ENCODE assay signal across 7 cellular contexts in genomic region chr12:85424581-85425348, GRCh38.
DNase-seq lines count a peak whose midpoint lies in the region; ATAC-seq and TF ChIP-seq lines count a peak whose summit lies in the region.

No MANE protein-coding gene starts in this region.

- no peak overlapping the region for H3K4me3 Mint-ChIP-seq in activated naive CD8-positive, alpha-beta T cell treated with anti-CD3 and anti-CD28 coated beads for 36 hours
- no peak overlapping the region for H3K4me3 Mint-ChIP-seq in nephron
- no peak overlapping the region for H3K4me3 Mint-ChIP-seq in activated T-helper 1 cell treated with anti-CD3 and anti-CD28 coated beads, Interleukin-12 subunit alpha, Interleukin-12 subunit beta, Interleukin-2, Interleukin-4 antibody, amounts not matched to agents 30 ng/mL and 10 ng/mL and 1 ng/mL, durations not matched to agents 14 hours and 24 hours and 36 hours

- ATAC-seq in GM21576 (IDR thresholded peaks at IDR 0.05; ENCODE audit: unreplicated experiment): peak; percentile 92

- peak; percentile 5 for DNase-seq in activated naive CD8-positive, alpha-beta T cell treated with anti-CD3 and anti-CD28 coated beads for 36 hours
- no peak for DNase-seq in DMS 273 (lab: John Stamatoyannopoulos, UW; ENCODE audit: unreplicated experiment)
- DNase-seq in activated T-helper 1 cell treated with anti-CD3 and anti-CD28 coated beads, Interleukin-12 subunit alpha, Interleukin-12 subunit beta, Interleukin-2, Interleukin-4 antibody, amounts not matched to agents 30 ng/mL and 10 ng/mL and 1 ng/mL, durations not matched to agents 14 hours and 24 hours and 36 hours (ENCODE audit: low spot score): no peak

- TF ChIP-seq EP300 in Ishikawa (IDR thresholded peaks at IDR 0.05; ENCODE audit: borderline replicate concordance): no peak

- TF ChIP-seq RAD21 in Ishikawa (IDR thresholded peaks at IDR 0.05; ENCODE audit: low read depth): peak; percentile 22

- no peak overlapping the region for H3K27ac Mint-ChIP-seq in activated naive CD8-positive, alpha-beta T cell treated with anti-CD3 and anti-CD28 coated beads for 36 hours
- H3K27ac Mint-ChIP-seq in nephron: no peak overlapping the region
- H3K27ac Mint-ChIP-seq in activated T-helper 1 cell treated with anti-CD3 and anti-CD28 coated beads, Interleukin-12 subunit alpha, Interleukin-12 subunit beta, Interleukin-2, Interleukin-4 antibody, amounts not matched to agents 30 ng/mL and 10 ng/mL and 1 ng/mL, durations not matched to agents 14 hours and 24 hours and 36 hours: no peak overlapping the region

- intact Hi-C loops in activated T-helper 1 cell treated with anti-CD3 and anti-CD28 coated beads, Interleukin-12 subunit alpha, Interleukin-12 subunit beta, Interleukin-2, Interleukin-4 antibody, amounts not matched to agents 30 ng/mL and 10 ng/mL and 1 ng/mL, durations not matched to agents 14 hours and 24 hours and 36 hours (cut with micrococcal nuclease): loop anchor here (1.0 kb wide), 2 partner anchors 448 to 496 kb away; no protein-coding TSS in a partner anchor

- H3K4me1 Mint-ChIP-seq in activated naive CD8-positive, alpha-beta T cell treated with anti-CD3 and anti-CD28 coated beads for 36 hours: peaks cover 2% of the 10 kb centered on the region
- peaks cover 11% of the 10 kb centered on the region for H3K4me1 Mint-ChIP-seq in nephron
- no peaks in the 10 kb centered on the region for H3K4me1 Mint-ChIP-seq in activated T-helper 1 cell treated with anti-CD3 and anti-CD28 coated beads, Interleukin-12 subunit alpha, Interleukin-12 subunit beta, Interleukin-2, Interleukin-4 antibody, amounts not matched to agents 30 ng/mL and 10 ng/mL and 1 ng/mL, durations not matched to agents 14 hours and 24 hours and 36 hours (ENCODE audit: low read depth)

- H3K9me3 Mint-ChIP-seq in activated naive CD8-positive, alpha-beta T cell treated with anti-CD3 and anti-CD28 coated beads for 36 hours: peaks cover 2% of the 10 kb centered on the region
- H3K9me3 Mint-ChIP-seq in nephron: no peaks in the 10 kb centered on the region
- no peaks in the 10 kb centered on the region for H3K9me3 Mint-ChIP-seq in activated T-helper 1 cell treated with anti-CD3 and anti-CD28 coated beads, Interleukin-12 subunit alpha, Interleukin-12 subunit beta, Interleukin-2, Interleukin-4 antibody, amounts not matched to agents 30 ng/mL and 10 ng/mL and 1 ng/mL, durations not matched to agents 14 hours and 24 hours and 36 hours

- no peaks in the 10 kb centered on the region for H3K36me3 Mint-ChIP-seq in activated naive CD8-positive, alpha-beta T cell treated with anti-CD3 and anti-CD28 coated beads for 36 hours
- no peaks in the 10 kb centered on the region for H3K36me3 Mint-ChIP-seq in nephron (ENCODE audit: low read depth)
- H3K36me3 Mint-ChIP-seq in activated T-helper 1 cell treated with anti-CD3 and anti-CD28 coated beads, Interleukin-12 subunit alpha, Interleukin-12 subunit beta, Interleukin-2, Interleukin-4 antibody, amounts not matched to agents 30 ng/mL and 10 ng/mL and 1 ng/mL, durations not matched to agents 14 hours and 24 hours and 36 hours (ENCODE audit: low read depth): no peaks in the 10 kb centered on the region

- H3K4me3 ChIP-seq in GM12875 (ENCODE audit: low read depth, low read length): peak overlapping the region; percentile 32

- peak; percentile 24; the same call in 1 of the 2 replicates for TF ChIP-seq CTCF in GM12875 (IDR thresholded peaks at IDR 0.05; ENCODE audit: borderline replicate concordance, insufficient read depth, low read depth, low read length)
- peak; percentile 45 to 67 (median 55) for TF ChIP-seq CTCF in nephron (IDR thresholded peaks at IDR 0.05; ENCODE audit: unreplicated experiment in 3 of 3)

- H3K27me3 Mint-ChIP-seq in activated naive CD8-positive, alpha-beta T cell treated with anti-CD3 and anti-CD28 coated beads for 36 hours: peaks cover 8% of the 10 kb centered on the region
- H3K27me3 Mint-ChIP-seq in nephron (ENCODE audit: low read depth): peaks cover 3% of the 10 kb centered on the region
- H3K27me3 Mint-ChIP-seq in activated T-helper 1 cell treated with anti-CD3 and anti-CD28 coated beads, Interleukin-12 subunit alpha, Interleukin-12 subunit beta, Interleukin-2, Interleukin-4 antibody, amounts not matched to agents 30 ng/mL and 10 ng/mL and 1 ng/mL, durations not matched to agents 14 hours and 24 hours and 36 hours (ENCODE audit: insufficient read depth): no peaks in the 10 kb centered on the region

TF ChIP-seq in Ishikawa, 13 proteins besides CTCF, POLR2A, EP300 and RAD21:
- TF ChIP-seq USF1 (IDR thresholded peaks at IDR 0.05) (no peak), TCF12 (IDR thresholded peaks at IDR 0.05; ENCODE audit: low read depth) (no peak), ZBTB7A (IDR thresholded peaks at IDR 0.05; ENCODE audit: low read depth) (no peak), TAF1 (IDR thresholded peaks at IDR 0.05; ENCODE audit: low read depth) (no peak), YY1 (IDR thresholded peaks at IDR 0.05; ENCODE audit: low read depth) (no peak), CEBPB (IDR thresholded peaks at IDR 0.05) (no peak), FOXM1 (IDR thresholded peaks at IDR 0.05; ENCODE audit: borderline replicate concordance, low read depth) (no peak), CREB1 (IDR thresholded peaks at IDR 0.05; ENCODE audit: low read depth) (no peak), REST (IDR thresholded peaks at IDR 0.05; ENCODE audit: low read depth) (no peak), EGR1 (IDR thresholded peaks at IDR 0.05) (no peak), NFIC (IDR thresholded peaks at IDR 0.05) (no peak), TEAD4 (IDR thresholded peaks at IDR 0.05) (no peak)
- TF ChIP-seq, protein P1, sequence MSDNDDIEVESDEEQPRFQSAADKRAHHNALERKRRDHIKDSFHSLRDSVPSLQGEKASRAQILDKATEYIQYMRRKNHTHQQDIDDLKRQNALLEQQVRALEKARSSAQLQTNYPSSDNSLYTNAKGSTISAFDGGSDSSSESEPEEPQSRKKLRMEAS (IDR thresholded peaks at IDR 0.05): no peak
